ENCODE assay signal across 1 cellular context in the genomic region with DNA sequence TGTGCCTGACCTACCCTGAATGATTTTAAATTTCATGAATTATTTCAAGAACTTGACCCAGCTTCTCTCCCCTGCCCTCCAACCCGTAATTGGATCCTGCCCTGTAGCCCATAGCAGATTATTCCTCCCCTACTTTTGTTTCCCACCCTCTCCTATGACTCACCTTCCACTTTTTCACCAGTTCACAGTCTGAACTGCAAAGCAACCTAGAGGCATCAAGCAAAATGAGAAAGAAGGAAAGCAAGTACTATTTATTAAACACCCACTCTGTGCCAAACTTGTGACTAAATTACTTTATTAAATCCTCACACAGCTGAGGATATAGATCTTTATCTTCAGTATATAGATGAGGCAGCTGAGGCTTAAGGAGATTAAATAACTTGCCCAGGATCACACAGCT.
A peak's percentile ranks its signal among the peaks of the same experiment; 100 is the strongest.
TF ChIP-seq lines count a peak whose summit lies in the region.

No MANE protein-coding gene starts in this region.

TF ChIP-seq in IMR-90, 13 proteins besides CTCF, POLR2A, EP300 and RAD21 (continued from another document):
- TF ChIP-seq MAZ (IDR thresholded peaks at IDR 0.05; ENCODE audit: borderline replicate concordance, low read depth, low read length) (no peak), FOS (IDR thresholded peaks at IDR 0.05; ENCODE audit: low read depth, low read length) (0 out of 2 replicates have a peak, but pooled peaks have one; percentile 26)
